ENCODE assay signal across 24 cellular contexts in the genomic region with DNA sequence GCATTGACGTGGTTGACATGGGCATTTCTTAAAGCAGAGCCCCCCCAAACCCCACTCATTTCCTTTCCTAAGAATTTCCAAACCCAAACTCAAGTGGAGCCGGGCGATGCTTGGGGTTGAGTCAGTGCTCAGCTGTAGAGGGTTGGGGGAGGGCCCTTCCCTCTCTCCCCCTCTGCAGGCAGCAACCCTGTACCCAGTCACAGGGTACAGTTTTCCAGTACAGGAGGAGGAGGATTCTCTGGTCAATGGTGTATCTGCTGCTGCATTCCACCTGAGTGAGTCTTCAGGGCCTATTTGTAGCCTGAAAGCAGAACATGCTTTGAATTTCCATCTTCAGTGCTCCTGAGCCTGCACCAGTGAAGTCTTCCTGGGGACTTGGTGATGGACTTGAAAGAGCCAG. TPM values are rescaled to one million over a fixed set of nuclear protein-coding genes. Genes with fewer than 3 reads are reported as not detected.
DNase-seq lines count a peak whose midpoint lies in the region; ATAC-seq, FAIRE-seq and TF ChIP-seq lines count a peak whose summit lies in the region.
"Had no signal": no experiment of that assay in that cellular context is flagged by ENCODE, and none has a peak within 500 bp of the region (broad histone marks: within the 10 kb centered on the region; RNA-seq: fewer than 3 reads in every experiment).

No MANE protein-coding gene starts in this region.

- CTCF ChIA-PET in AG04449 (lab: Yijun Ruan, JAX) = no interaction called here

- TF ChIP-seq CTCF in AG04449 (IDR thresholded peaks at IDR 0.05; ENCODE audit: insufficient read depth, low read length, missing control alignments) (no peak), bronchial epithelial cell (IDR thresholded peaks at IDR 0.05; ENCODE audit: insufficient read depth, low read length, severe bottlenecking) (no peak)

- DNase-seq in AG04449 (ENCODE audit: low read depth, low spot score) = peak; percentile 16
- peak; percentile 77 for DNase-seq in HT1080 (ENCODE audit: low read depth)
- peak; percentile 61 for DNase-seq in bronchial epithelial cell (ENCODE audit: low read depth)
- peak; percentile 81 for DNase-seq in kidney tubule cell (ENCODE audit: low spot score)
- DNase-seq in GM19238 (ENCODE audit: insufficient read length, low spot score) = no peak
- DNase-seq in head of caudate nucleus = no peak
- DNase-seq: ACHN; activated CD4-positive, CD25-positive, alpha-beta regulatory T cell; activated CD8-positive, alpha-beta memory T cell treated with anti-CD3 and anti-CD28 coated beads for 24 hours; activated naive CD8-positive, alpha-beta T cell treated with anti-CD3 and anti-CD28 coated beads, Interleukin-2, amount 10 ng/mL, durations not matched to agents 7 days and 5 days; CD8-positive, alpha-beta T cell; central memory CD4-positive, alpha-beta T cell; effector memory CD8-positive, alpha-beta T cell; lower lobe of right lung; NCI-H1694; NCI-H2227 treated with DMSO at 0.1 percent for 48 hours; nephron progenitor cell; SHP77; stimulated activated CD4-positive, alpha-beta T cell treated with anti-CD3 and anti-CD28 coated beads, Interleukin-15, amount 100 ng/mL, for 24 hours; stimulated activated naive CD8-positive, alpha-beta T cell treated with anti-CD3 and anti-CD28 coated beads, Interleukin-15, Interleukin-2, amounts not matched to agents 100 U/mL and 50 U/mL, for 24 hours; T-helper 17 cell had no signal

- intact Hi-C loops in head of caudate nucleus (cut with DNase I) = no loop called here

- no peak overlapping the region for H3K4me3 ChIP-seq in AG04449 (ENCODE audit: low read depth, low read length)
- no peak overlapping the region for H3K4me3 ChIP-seq in bronchial epithelial cell (ENCODE audit: low read depth, low read length)
- H3K4me3 ChIP-seq: lower lobe of right lung had no signal

- POLR2A ChIA-PET in AG04449 (lab: Yijun Ruan, JAX) = no interaction called here

- no peaks in the 10 kb centered on the region for H3K27me3 ChIP-seq in bronchial epithelial cell (ENCODE audit: control insufficient read depth, insufficient read depth, low read length)

- H3K36me3 ChIP-seq in bronchial epithelial cell (ENCODE audit: control insufficient read depth, insufficient read depth, low read length) = no peaks in the 10 kb centered on the region
- H3K36me3 ChIP-seq: lower lobe of right lung had no signal

- no peak for FAIRE-seq in bronchial epithelial cell (lab: Jason Lieb, UNC)

- ATAC-seq in HG03095 (IDR thresholded peaks at IDR 0.05; ENCODE audit: unreplicated experiment) (no peak), GM18511 (IDR thresholded peaks at IDR 0.05; ENCODE audit: unreplicated experiment) (no peak)
- ATAC-seq: CD8-positive, alpha-beta T cell; effector memory CD8-positive, alpha-beta T cell; HCT116; stimulated activated naive CD8-positive, alpha-beta T cell treated with anti-CD3 and anti-CD28 coated beads, Interleukin-15, Interleukin-2, amounts not matched to agents 100 U/mL and 50 U/mL, for 24 hours; T-helper 17 cell had no signal

RNA-seq across cellular contexts. Expression of a gene that starts 55.8 kb away (rescaled TPM):
- total RNA-seq in HT1080 (2014; rRNA removed; shearing (Covaris generic)) = 0.43 and 0.51 TPM in 2 replicates
- polyA plus RNA-seq in HT1080 (2015; cell fraction: cytosol; rRNA removed) = 1.2 and 1.3 TPM in 2 replicates
- polyA plus RNA-seq in HT1080 (2015; cell fraction: nucleus; rRNA removed) = 5.0 and 6.8 TPM in 2 replicates
- 0.53 and 0.77 TPM in 2 replicates for total RNA-seq in bronchial epithelial cell
- total RNA-seq: activated naive CD8-positive, alpha-beta T cell treated with anti-CD3 and anti-CD28 coated beads, Interleukin-2, amount 10 ng/mL, durations not matched to agents 7 days and 5 days; CD8-positive, alpha-beta T cell had no signal

Comparison
In these comparisons a context has a peak if more than half of its experiments do, and no peak if none do; other contexts are left out.
1. DNase-seq: peak in AG04449 (single experiment), HT1080 (single experiment), bronchial epithelial cell (single experiment) and kidney tubule cell (single experiment); none in GM19238 (single experiment) and head of caudate nucleus (0 of 42).